1 cellular context compared by ENCODE assay signal in the genomic region with DNA sequence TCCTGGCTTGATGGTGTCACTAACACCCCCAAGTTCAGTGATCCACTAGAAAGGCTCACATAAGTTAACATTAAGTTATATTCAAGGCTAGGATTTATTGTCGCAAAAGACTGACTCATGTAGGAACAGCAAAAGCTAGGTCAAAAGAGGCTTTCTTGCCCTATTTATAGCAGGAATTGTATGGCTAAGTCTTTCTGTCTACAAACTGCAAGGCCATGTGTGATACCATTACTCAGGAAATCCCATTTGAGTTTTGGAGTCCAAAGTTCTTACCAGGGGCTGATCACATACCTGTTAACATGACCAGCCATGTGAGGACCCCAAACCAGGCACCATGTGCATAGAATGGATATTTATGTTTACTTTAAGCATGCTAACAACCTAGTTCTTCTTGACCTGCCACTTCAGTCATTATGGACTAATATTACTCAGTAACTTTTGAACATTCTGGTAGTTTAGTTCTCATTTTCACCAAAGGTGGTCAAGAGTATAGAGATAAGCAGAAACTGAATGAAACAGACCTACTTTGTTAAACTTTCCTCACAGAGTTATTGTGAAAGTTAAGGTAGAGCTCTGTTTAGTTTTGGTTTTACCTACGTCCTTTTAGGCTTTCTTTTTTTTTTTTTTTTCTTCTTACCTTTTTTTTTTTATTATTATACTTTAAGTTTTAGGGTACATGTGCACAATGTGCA.
TF ChIP-seq lines count a peak whose summit lies in the region.

No MANE protein-coding gene starts in this region.

TF ChIP-seq in SK-N-SH treated with all-trans-retinoic acid at 6 μM for 48 hours, 23 proteins besides CTCF, POLR2A, EP300 and RAD21 (continued from another document):
- TF ChIP-seq, protein P1, sequence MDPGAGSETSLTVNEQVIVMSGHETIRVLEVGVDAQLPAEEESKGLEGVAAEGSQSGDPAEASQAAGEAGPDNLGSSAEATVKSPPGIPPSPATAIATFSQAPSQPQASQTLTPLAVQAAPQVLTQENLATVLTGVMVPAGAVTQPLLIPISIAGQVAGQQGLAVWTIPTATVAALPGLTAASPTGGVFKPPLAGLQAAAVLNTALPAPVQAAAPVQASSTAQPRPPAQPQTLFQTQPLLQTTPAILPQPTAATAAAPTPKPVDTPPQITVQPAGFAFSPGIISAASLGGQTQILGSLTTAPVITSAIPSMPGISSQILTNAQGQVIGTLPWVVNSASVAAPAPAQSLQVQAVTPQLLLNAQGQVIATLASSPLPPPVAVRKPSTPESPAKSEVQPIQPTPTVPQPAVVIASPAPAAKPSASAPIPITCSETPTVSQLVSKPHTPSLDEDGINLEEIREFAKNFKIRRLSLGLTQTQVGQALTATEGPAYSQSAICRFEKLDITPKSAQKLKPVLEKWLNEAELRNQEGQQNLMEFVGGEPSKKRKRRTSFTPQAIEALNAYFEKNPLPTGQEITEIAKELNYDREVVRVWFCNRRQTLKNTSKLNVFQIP (CRISPR knock-in tag; IDR thresholded peaks at IDR 0.05; ENCODE audit: borderline replicate concordance, low read depth), result no peak
- no peak for TF ChIP-seq ISL1 (CRISPR knock-in tag; IDR thresholded peaks at IDR 0.05)
